Comparison of ENCODE assay signal across 8 cellular contexts in the genomic region with DNA sequence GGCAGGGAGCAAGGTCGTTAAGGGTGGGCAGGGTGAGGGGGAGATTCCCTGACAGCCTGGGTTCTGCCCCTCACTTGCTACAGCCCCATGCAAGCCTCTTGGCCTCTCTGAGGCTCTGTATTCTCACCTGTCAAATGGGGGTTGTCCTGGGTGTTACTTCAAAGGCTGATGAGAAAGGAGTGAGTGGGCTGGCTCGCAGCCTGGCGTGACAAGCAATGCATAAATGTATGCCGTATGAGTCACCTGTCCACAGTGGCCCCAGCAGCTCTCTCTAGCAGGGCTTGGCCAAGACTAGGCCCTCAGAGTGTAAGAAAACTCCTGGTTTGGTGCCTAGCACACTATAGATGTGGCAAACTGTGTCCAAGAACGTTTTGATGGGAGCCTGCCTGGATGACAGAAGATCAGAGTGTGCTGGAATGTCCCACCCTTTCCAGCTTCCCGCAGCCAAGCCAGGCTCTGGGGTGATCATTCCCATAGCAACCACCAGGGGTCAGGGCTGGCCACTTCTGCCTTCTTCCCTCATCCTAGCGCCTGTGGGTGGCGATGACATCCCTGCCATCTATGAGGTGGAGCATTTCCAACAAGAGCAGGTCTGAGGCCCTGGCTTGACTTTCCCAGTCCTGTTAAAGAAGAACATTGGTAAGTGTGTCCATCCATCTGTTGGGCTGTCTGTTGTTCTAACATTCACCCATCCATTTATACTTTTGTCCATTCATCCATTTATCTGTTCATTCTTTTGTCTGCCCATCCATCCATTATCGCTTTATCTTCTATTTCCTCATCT. TPM values are rescaled to one million over a fixed set of nuclear protein-coding genes. Genes with fewer than 3 reads are reported as not detected.
DNase-seq lines count a peak whose midpoint lies in the region; ATAC-seq lines count a peak whose summit lies in the region.

No MANE protein-coding gene starts in this region.

- no peak overlapping the region for H3K4ac ChIP-seq in mesendoderm (ENCODE audit: low read depth, low read length)

- H2BK120ac ChIP-seq in mesendoderm (ENCODE audit: low read depth, low read length): no peak overlapping the region

- H3K4me2 ChIP-seq in mesendoderm (ENCODE audit: low read length): no peak overlapping the region

- no peak overlapping the region for H3K9ac ChIP-seq in mesendoderm (ENCODE audit: low read length)

- DNase-seq in CD1c-positive myeloid dendritic cell (ENCODE audit: extremely low spot score) (peak; percentile 82), GM19238 (ENCODE audit: insufficient read length, low spot score) (peak; percentile 47), NCI-H748 (lab: John Stamatoyannopoulos, UW; ENCODE audit: unreplicated experiment) (peak; percentile 40), mesendoderm (peak; percentile 83)
- DNase-seq in activated CD4-positive, alpha-beta memory T cell treated with anti-CD3 and anti-CD28 coated beads for 36 hours: peak; percentile 87
- peak in 2 of 3 experiments; percentile 41 to 51 for DNase-seq in effector memory CD8-positive, alpha-beta T cell
- peak; percentile 66 to 89 for DNase-seq in stimulated activated effector memory CD8-positive, alpha-beta T cell treated with anti-CD3 and anti-CD28 coated beads, Interleukin-12 subunit alpha, Interleukin-12 subunit beta, amount 100 ng/mL, for 72 hours (ENCODE audit: low spot score in 2 of 2)

- H4K8ac ChIP-seq in mesendoderm (ENCODE audit: low read depth, low read length): no peak overlapping the region

- H3K27me3 ChIP-seq in mesendoderm (ENCODE audit: insufficient read depth, low read length, poor library complexity): no peaks in the 10 kb centered on the region

- no peak overlapping the region for H3K27ac ChIP-seq in mesendoderm (ENCODE audit: low read depth, low read length)

- H3K36me3 Mint-ChIP-seq in activated CD4-positive, alpha-beta memory T cell treated with anti-CD3 and anti-CD28 coated beads for 36 hours: no peaks in the 10 kb centered on the region
- peaks cover 3% of the 10 kb centered on the region for H3K36me3 Mint-ChIP-seq in effector memory CD8-positive, alpha-beta T cell (ENCODE audit: insufficient read depth)
- peaks cover 61% of the 10 kb centered on the region for H3K36me3 Mint-ChIP-seq in stimulated activated effector memory CD8-positive, alpha-beta T cell treated with anti-CD3 and anti-CD28 coated beads, Interleukin-12 subunit alpha, Interleukin-12 subunit beta, amount 100 ng/mL, for 72 hours

- H3K4me1 ChIP-seq in mesendoderm (ENCODE audit: control insufficient read depth, low read depth, low read length): no peaks in the 10 kb centered on the region

- peak; percentile 78 for ATAC-seq in HG03378 (IDR thresholded peaks at IDR 0.05; ENCODE audit: unreplicated experiment)
- peak; percentile 43 for ATAC-seq in effector memory CD8-positive, alpha-beta T cell (replicated peaks)
- ATAC-seq in stimulated activated effector memory CD8-positive, alpha-beta T cell treated with anti-CD3 and anti-CD28 coated beads, Interleukin-12 subunit alpha, Interleukin-12 subunit beta, amount 100 ng/mL, for 72 hours: peak; percentile 93

- no peak overlapping the region for H2AK5ac ChIP-seq in mesendoderm (ENCODE audit: low read length)

- peak overlapping the region; percentile 93 for H3K27ac Mint-ChIP-seq in activated CD4-positive, alpha-beta memory T cell treated with anti-CD3 and anti-CD28 coated beads for 36 hours
- H3K27ac Mint-ChIP-seq in effector memory CD8-positive, alpha-beta T cell: peak overlapping the region; percentile 52 to 81
- peak overlapping the region; percentile 88 for H3K27ac Mint-ChIP-seq in stimulated activated effector memory CD8-positive, alpha-beta T cell treated with anti-CD3 and anti-CD28 coated beads, Interleukin-12 subunit alpha, Interleukin-12 subunit beta, amount 100 ng/mL, for 72 hours

- H2BK5ac ChIP-seq in mesendoderm (ENCODE audit: low read length): no peak overlapping the region

- no peak overlapping the region for H4K5ac ChIP-seq in mesendoderm (ENCODE audit: low read length)

- CTCF ChIA-PET in activated CD4-positive, alpha-beta memory T cell treated with anti-CD3 and anti-CD28 coated beads for 36 hours (lab: Charles Lee): interaction anchor here (0.5 to 16.4 kb wide), 20 partner anchors 9 to 272 kb away, joined by 3 to 250 read pairs (median 4); a partner anchor contains a TSS

- intact Hi-C loops in activated CD4-positive, alpha-beta memory T cell treated with anti-CD3 and anti-CD28 coated beads for 36 hours (cut with micrococcal nuclease): loop anchor here (1.0 to 5.0 kb wide), 8 partner anchors 11 to 408 kb away; a partner anchor contains a TSS

- WGBS in mesendoderm (ENCODE audit: extremely low coverage, insufficient coverage, low lambda C conversion rate): no CpG with 5 or more reads among the region's 9 CpGs

- peaks cover 34% of the 10 kb centered on the region for H3K4me1 Mint-ChIP-seq in activated CD4-positive, alpha-beta memory T cell treated with anti-CD3 and anti-CD28 coated beads for 36 hours (ENCODE audit: low read depth)
- peaks cover 53 to 62% of the 10 kb centered on the region in 2 donors for H3K4me1 Mint-ChIP-seq in effector memory CD8-positive, alpha-beta T cell (ENCODE audit: low read depth in 2 of 2)
- peaks cover 72% of the 10 kb centered on the region for H3K4me1 Mint-ChIP-seq in stimulated activated effector memory CD8-positive, alpha-beta T cell treated with anti-CD3 and anti-CD28 coated beads, Interleukin-12 subunit alpha, Interleukin-12 subunit beta, amount 100 ng/mL, for 72 hours

- no peaks in the 10 kb centered on the region for H3K36me3 ChIP-seq in mesendoderm (ENCODE audit: control insufficient read depth, insufficient read depth, low read length)

- peaks cover 4% of the 10 kb centered on the region for H3K9me3 Mint-ChIP-seq in activated CD4-positive, alpha-beta memory T cell treated with anti-CD3 and anti-CD28 coated beads for 36 hours
- H3K9me3 Mint-ChIP-seq in effector memory CD8-positive, alpha-beta T cell: peaks cover 0 to 2% of the 10 kb centered on the region in 2 donors
- peaks cover 6% of the 10 kb centered on the region for H3K9me3 Mint-ChIP-seq in stimulated activated effector memory CD8-positive, alpha-beta T cell treated with anti-CD3 and anti-CD28 coated beads, Interleukin-12 subunit alpha, Interleukin-12 subunit beta, amount 100 ng/mL, for 72 hours

- no peak overlapping the region for H2BK15ac ChIP-seq in mesendoderm (replicated peaks; ENCODE audit: low read depth)

- no peaks in the 10 kb centered on the region for H3K27me3 Mint-ChIP-seq in activated CD4-positive, alpha-beta memory T cell treated with anti-CD3 and anti-CD28 coated beads for 36 hours
- no peaks in the 10 kb centered on the region for H3K27me3 Mint-ChIP-seq in effector memory CD8-positive, alpha-beta T cell

- no peak overlapping the region for H3K18ac ChIP-seq in mesendoderm (ENCODE audit: low read length)

- H3K79me1 ChIP-seq in mesendoderm (ENCODE audit: low read length): no peaks in the 10 kb centered on the region

- H3K23ac ChIP-seq in mesendoderm (ENCODE audit: low read length): no peak overlapping the region

- H3K79me2 ChIP-seq in mesendoderm (ENCODE audit: control insufficient read depth, insufficient read depth, low read length): no peaks in the 10 kb centered on the region

- H3K4me3 Mint-ChIP-seq in activated CD4-positive, alpha-beta memory T cell treated with anti-CD3 and anti-CD28 coated beads for 36 hours: peak overlapping the region; percentile 53
- peak overlapping the region; percentile 69 to 84 for H3K4me3 Mint-ChIP-seq in effector memory CD8-positive, alpha-beta T cell
- H3K4me3 Mint-ChIP-seq in stimulated activated effector memory CD8-positive, alpha-beta T cell treated with anti-CD3 and anti-CD28 coated beads, Interleukin-12 subunit alpha, Interleukin-12 subunit beta, amount 100 ng/mL, for 72 hours: peak overlapping the region; percentile 72

- no peak overlapping the region for H3K56ac ChIP-seq in mesendoderm (ENCODE audit: low read length)

- H3K4me3 ChIP-seq in mesendoderm (ENCODE audit: low read length): no peak overlapping the region

- POLR2A ChIA-PET in activated CD4-positive, alpha-beta memory T cell treated with anti-CD3 and anti-CD28 coated beads for 36 hours (lab: Charles Lee): interaction anchor here (1.0 to 2.3 kb wide), 7 partner anchors 14 to 145 kb away, joined by 3 to 12 read pairs (median 4); a partner anchor contains a TSS

RNA-seq across cellular contexts. Expression of a gene that starts 37.2 kb away (rescaled TPM):
- 1 to 10 TPM; 4.7 to 6.0 TPM for total RNA-seq in activated CD4-positive, alpha-beta memory T cell treated with anti-CD3 and anti-CD28 coated beads for 36 hours
- 1.3 TPM for polyA plus RNA-seq in mesendoderm (2013, experiment 1 of 2)
- polyA plus RNA-seq in mesendoderm (2013, experiment 2 of 2): 1.1 TPM

RNA-seq across cellular contexts. Expression of a gene that starts 48.8 kb away (rescaled TPM):
- 1 to 10 TPM; 6.7 to 6.9 TPM for total RNA-seq in activated CD4-positive, alpha-beta memory T cell treated with anti-CD3 and anti-CD28 coated beads for 36 hours
- polyA plus RNA-seq in mesendoderm (2013, experiment 1 of 2): 2.9 TPM
- polyA plus RNA-seq in mesendoderm (2013, experiment 2 of 2): 3.0 TPM

RNA-seq across cellular contexts. Expression of a gene that starts 54.9 kb away (rescaled TPM):
- total RNA-seq in activated CD4-positive, alpha-beta memory T cell treated with anti-CD3 and anti-CD28 coated beads for 36 hours: 1 to 10 TPM; 7.0 to 7.9 TPM
- polyA plus RNA-seq in mesendoderm (2013, experiment 1 of 2): 2.0 TPM
- 1.8 TPM for polyA plus RNA-seq in mesendoderm (2013, experiment 2 of 2)

Comparison
In these comparisons a context has a peak if more than half of its experiments do, and no peak if none do; other contexts are left out.
1. ATAC-seq: peak in every context shown above with its lines; median percentile 93 in stimulated activated effector memory CD8-positive, alpha-beta T cell treated with anti-CD3 and anti-CD28 coated beads, Interleukin-12 subunit alpha, Interleukin-12 subunit beta, amount 100 ng/mL, for 72 hours; 78 in HG03378; 43 in effector memory CD8-positive, alpha-beta T cell.